In the genomic region with DNA sequence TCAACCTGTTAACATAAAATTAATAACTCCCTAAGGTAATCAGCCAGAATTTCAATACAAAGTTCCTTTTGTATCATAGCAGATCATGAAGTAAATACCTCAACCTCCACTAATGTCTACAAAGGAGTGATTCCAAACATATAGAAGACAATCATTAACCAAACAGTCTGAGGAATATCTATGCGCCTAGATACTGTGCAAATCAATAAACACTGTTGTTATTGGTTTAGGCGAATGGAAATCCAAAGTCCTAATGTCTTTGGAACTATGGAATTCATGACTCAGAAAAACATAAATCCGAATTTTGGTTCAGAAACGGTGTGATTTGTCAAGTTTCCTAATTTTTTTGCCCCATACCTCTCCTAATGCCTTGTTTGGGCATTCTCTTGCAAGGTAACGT, we compare ENCODE assay signal across 1 cellular context.
TF ChIP-seq lines count a peak whose summit lies in the region.

No MANE protein-coding gene starts in this region.

TF ChIP-seq in HepG2, 621 proteins besides CTCF, POLR2A, EP300 and RAD21 (continued from another document and continues in another):
- TF ChIP-seq, protein P1, sequence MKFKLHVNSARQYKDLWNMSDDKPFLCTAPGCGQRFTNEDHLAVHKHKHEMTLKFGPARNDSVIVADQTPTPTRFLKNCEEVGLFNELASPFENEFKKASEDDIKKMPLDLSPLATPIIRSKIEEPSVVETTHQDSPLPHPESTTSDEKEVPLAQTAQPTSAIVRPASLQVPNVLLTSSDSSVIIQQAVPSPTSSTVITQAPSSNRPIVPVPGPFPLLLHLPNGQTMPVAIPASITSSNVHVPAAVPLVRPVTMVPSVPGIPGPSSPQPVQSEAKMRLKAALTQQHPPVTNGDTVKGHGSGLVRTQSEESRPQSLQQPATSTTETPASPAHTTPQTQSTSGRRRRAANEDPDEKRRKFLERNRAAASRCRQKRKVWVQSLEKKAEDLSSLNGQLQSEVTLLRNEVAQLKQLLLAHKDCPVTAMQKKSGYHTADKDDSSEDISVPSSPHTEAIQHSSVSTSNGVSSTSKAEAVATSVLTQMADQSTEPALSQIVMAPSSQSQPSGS (CRISPR knock-in tag; IDR thresholded peaks at IDR 0.05) = peak; percentile 55; the same call in 1 of the 2 replicates
- TF ChIP-seq ISL2 (CRISPR knock-in tag; IDR thresholded peaks at IDR 0.05) (peak; percentile 70; the same call in 1 of the 2 replicates), SOX6 (IDR thresholded peaks at IDR 0.05) (no peak), SOX6 (CRISPR knock-in tag; IDR thresholded peaks at IDR 0.05) (peak; percentile 64; the same call in 1 of the 2 replicates), HDAC1 (CRISPR knock-in tag; IDR thresholded peaks at IDR 0.05) (no peak; the same call in 1 of the 2 replicates), KDM6A (CRISPR knock-in tag; IDR thresholded peaks at IDR 0.05; ENCODE audit: low read depth) (peak; percentile 66; the same call in 1 of the 2 replicates), ZNF564 (CRISPR knock-in tag; IDR thresholded peaks at IDR 0.05) (no peak), RFX5 (IDR thresholded peaks at IDR 0.05; ENCODE audit: low read depth, low read length) (no peak), ZC3H4 (CRISPR knock-in tag; IDR thresholded peaks at IDR 0.05; ENCODE audit: borderline replicate concordance) (no peak), RARA (CRISPR knock-in tag; IDR thresholded peaks at IDR 0.05) (peak; percentile 52; the same call in 1 of the 2 replicates), AHDC1 (CRISPR knock-in tag; IDR thresholded peaks at IDR 0.05; ENCODE audit: borderline replicate concordance) (peak; percentile 90; the same call in 1 of the 2 replicates), ZSCAN29 (CRISPR knock-in tag; conservative IDR thresholded peaks at IDR 0.05) (peak; percentile 96), ONECUT2 (CRISPR knock-in tag; IDR thresholded peaks at IDR 0.05) (peak; percentile 84), HNF1A (IDR thresholded peaks at IDR 0.05; ENCODE audit: low read depth) (peak; percentile 92), HNF1A (CRISPR knock-in tag; IDR thresholded peaks at IDR 0.05; ENCODE audit: borderline replicate concordance) (peak; percentile 90; the same call in 1 of the 2 replicates), NCOA2 (CRISPR knock-in tag; IDR thresholded peaks at IDR 0.05) (peak; percentile 76), HDAC2 (CRISPR knock-in tag; IDR thresholded peaks at IDR 0.05) (peak; percentile 17; the same call in 1 of the 2 replicates), FOXP1 (IDR thresholded peaks at IDR 0.05) (peak; percentile 79), FOXP1 (CRISPR knock-in tag; IDR thresholded peaks at IDR 0.05) (peak; percentile 81), MAFF (IDR thresholded peaks at IDR 0.05; ENCODE audit: low read depth, low read length) (peak; percentile 9; the same call in 1 of the 2 replicates), JUND (CRISPR knock-in tag; IDR thresholded peaks at IDR 0.05) (peak; percentile 23; the same call in 1 of the 2 replicates), ZNF616 (CRISPR knock-in tag; IDR thresholded peaks at IDR 0.05; ENCODE audit: low read depth) (no peak), NR2C2 (CRISPR knock-in tag; IDR thresholded peaks at IDR 0.05; ENCODE audit: borderline replicate concordance) (0 out of 2 replicates have a peak, but pooled peaks have one; percentile 20), SETDB1 (CRISPR knock-in tag; IDR thresholded peaks at IDR 0.05; ENCODE audit: borderline replicate concordance) (no peak), NCOR1 (IDR thresholded peaks at IDR 0.05; ENCODE audit: borderline replicate concordance, low read length) (peak; percentile 67; the same call in 1 of the 2 replicates), NFIC (IDR thresholded peaks at IDR 0.05; ENCODE audit: low read length) (peak; percentile 55; the same call in 1 of the 2 replicates), MIXL1 (CRISPR knock-in tag; IDR thresholded peaks at IDR 0.05) (peak; percentile 72; the same call in 1 of the 2 replicates), FOXO1 (CRISPR knock-in tag; IDR thresholded peaks at IDR 0.05) (peak; percentile 62; the same call in 1 of the 2 replicates)
- TF ChIP-seq, protein P2, sequence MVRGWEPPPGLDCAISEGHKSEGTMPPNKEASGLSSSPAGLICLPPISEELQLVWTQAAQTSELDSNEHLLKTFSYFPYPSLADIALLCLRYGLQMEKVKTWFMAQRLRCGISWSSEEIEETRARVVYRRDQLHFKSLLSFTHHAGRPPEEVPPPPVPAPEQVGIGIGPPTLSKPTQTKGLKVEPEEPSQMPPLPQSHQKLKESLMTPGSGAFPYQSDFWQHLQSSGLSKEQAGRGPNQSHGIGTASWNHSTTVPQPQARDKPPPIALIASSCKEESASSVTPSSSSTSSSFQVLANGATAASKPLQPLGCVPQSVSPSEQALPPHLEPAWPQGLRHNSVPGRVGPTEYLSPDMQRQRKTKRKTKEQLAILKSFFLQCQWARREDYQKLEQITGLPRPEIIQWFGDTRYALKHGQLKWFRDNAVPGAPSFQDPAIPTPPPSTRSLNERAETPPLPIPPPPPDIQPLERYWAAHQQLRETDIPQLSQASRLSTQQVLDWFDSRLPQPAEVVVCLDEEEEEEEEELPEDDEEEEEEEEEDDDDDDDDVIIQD (CRISPR knock-in tag; IDR thresholded peaks at IDR 0.05; ENCODE audit: low read depth) = peak; percentile 86; the same call in 1 of the 2 replicates
- TF ChIP-seq, protein P3, sequence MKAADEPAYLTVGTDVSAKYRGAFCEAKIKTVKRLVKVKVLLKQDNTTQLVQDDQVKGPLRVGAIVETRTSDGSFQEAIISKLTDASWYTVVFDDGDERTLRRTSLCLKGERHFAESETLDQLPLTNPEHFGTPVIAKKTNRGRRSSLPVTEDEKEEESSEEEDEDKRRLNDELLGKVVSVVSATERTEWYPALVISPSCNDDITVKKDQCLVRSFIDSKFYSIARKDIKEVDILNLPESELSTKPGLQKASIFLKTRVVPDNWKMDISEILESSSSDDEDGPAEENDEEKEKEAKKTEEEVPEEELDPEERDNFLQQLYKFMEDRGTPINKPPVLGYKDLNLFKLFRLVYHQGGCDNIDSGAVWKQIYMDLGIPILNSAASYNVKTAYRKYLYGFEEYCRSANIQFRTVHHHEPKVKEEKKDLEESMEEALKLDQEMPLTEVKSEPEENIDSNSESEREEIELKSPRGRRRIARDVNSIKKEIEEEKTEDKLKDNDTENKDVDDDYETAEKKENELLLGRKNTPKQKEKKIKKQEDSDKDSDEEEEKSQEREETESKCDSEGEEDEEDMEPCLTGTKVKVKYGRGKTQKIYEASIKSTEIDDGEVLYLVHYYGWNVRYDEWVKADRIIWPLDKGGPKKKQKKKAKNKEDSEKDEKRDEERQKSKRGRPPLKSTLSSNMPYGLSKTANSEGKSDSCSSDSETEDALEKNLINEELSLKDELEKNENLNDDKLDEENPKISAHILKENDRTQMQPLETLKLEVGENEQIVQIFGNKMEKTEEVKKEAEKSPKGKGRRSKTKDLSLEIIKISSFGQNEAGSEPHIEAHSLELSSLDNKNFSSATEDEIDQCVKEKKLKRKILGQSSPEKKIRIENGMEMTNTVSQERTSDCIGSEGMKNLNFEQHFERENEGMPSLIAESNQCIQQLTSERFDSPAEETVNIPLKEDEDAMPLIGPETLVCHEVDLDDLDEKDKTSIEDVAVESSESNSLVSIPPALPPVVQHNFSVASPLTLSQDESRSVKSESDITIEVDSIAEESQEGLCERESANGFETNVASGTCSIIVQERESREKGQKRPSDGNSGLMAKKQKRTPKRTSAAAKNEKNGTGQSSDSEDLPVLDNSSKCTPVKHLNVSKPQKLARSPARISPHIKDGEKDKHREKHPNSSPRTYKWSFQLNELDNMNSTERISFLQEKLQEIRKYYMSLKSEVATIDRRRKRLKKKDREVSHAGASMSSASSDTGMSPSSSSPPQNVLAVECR (CRISPR knock-in tag; IDR thresholded peaks at IDR 0.05; ENCODE audit: borderline replicate concordance) = no peak
- TF ChIP-seq, protein P4, sequence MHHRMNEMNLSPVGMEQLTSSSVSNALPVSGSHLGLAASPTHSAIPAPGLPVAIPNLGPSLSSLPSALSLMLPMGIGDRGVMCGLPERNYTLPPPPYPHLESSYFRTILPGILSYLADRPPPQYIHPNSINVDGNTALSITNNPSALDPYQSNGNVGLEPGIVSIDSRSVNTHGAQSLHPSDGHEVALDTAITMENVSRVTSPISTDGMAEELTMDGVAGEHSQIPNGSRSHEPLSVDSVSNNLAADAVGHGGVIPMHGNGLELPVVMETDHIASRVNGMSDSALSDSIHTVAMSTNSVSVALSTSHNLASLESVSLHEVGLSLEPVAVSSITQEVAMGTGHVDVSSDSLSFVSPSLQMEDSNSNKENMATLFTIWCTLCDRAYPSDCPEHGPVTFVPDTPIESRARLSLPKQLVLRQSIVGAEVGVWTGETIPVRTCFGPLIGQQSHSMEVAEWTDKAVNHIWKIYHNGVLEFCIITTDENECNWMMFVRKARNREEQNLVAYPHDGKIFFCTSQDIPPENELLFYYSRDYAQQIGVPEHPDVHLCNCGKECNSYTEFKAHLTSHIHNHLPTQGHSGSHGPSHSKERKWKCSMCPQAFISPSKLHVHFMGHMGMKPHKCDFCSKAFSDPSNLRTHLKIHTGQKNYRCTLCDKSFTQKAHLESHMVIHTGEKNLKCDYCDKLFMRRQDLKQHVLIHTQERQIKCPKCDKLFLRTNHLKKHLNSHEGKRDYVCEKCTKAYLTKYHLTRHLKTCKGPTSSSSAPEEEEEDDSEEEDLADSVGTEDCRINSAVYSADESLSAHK (CRISPR knock-in tag; IDR thresholded peaks at IDR 0.05; ENCODE audit: borderline replicate concordance) = no peak
- TF ChIP-seq, protein P5, sequence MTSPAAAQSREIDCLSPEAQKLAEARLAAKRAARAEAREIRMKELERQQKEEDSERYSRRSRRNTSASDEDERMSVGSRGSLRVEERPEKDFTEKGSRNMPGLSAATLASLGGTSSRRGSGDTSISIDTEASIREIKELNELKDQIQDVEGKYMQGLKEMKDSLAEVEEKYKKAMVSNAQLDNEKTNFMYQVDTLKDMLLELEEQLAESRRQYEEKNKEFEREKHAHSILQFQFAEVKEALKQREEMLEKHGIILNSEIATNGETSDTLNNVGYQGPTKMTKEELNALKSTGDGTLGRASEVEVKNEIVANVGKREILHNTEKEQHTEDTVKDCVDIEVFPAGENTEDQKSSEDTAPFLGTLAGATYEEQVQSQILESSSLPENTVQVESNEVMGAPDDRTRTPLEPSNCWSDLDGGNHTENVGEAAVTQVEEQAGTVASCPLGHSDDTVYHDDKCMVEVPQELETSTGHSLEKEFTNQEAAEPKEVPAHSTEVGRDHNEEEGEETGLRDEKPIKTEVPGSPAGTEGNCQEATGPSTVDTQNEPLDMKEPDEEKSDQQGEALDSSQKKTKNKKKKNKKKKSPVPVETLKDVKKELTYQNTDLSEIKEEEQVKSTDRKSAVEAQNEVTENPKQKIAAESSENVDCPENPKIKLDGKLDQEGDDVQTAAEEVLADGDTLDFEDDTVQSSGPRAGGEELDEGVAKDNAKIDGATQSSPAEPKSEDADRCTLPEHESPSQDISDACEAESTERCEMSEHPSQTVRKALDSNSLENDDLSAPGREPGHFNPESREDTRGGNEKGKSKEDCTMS (CRISPR knock-in tag; conservative IDR thresholded peaks at IDR 0.05) = no peak
